Comparison of ENCODE assay signal across 22 cellular contexts in the genomic region with DNA sequence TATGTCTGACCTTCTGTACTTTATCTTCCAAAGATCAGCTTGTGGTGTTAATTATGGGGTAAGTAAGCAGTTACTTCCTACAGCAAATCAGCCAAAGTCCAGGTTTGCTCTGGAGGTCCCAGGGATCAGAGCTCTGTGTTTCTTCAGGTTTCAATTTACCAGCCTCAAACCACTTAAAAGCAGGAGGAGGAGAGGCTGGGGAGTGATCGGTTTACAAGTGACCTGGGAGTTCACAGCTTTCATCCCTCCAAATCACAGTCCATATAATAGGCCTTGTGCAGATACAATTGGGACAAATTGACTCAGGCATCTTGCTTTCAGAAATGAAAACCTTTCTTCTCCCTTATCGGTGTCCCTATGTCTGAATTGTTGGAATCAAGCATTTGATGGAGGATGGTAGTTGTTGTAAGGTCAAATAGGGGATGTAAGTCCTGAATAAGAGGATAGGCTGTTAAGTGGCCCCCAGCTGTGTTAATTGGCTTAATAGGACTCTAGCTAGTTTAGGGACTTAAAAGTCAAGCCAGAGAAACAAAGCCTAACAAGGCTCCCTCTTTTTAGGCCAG.
DNase-seq lines count a peak whose midpoint lies in the region; ATAC-seq and TF ChIP-seq lines count a peak whose summit lies in the region.
"Had no signal": no experiment of that assay in that cellular context is flagged by ENCODE, and none has a peak within 500 bp of the region (broad histone marks: within the 10 kb centered on the region; RNA-seq: fewer than 3 reads in every experiment).

No MANE protein-coding gene starts in this region.

- H3K27ac ChIP-seq in WERI-Rb-1 (no peak overlapping the region), upper lobe of left lung (no peak overlapping the region)
- H3K27ac ChIP-seq: A549, dorsolateral prefrontal cortex, epithelial cell of prostate, left ventricle myocardium inferior, vagina had no signal

- peaks cover 2% of the 10 kb centered on the region for H3K9me3 ChIP-seq in WERI-Rb-1 (ENCODE audit: severe bottlenecking)
- H3K9me3 ChIP-seq in upper lobe of left lung, result no peaks in the 10 kb centered on the region
- H3K9me3 ChIP-seq: A549, HAP-1, left ventricle myocardium inferior, vagina had no signal

- H3K36me3 ChIP-seq in WERI-Rb-1, result no peaks in the 10 kb centered on the region
- no peaks in the 10 kb centered on the region for H3K36me3 ChIP-seq in upper lobe of left lung
- H3K36me3 ChIP-seq: HAP-1, left ventricle myocardium inferior, vagina had no signal

- no peak for ATAC-seq in HG02885 (IDR thresholded peaks at IDR 0.05; ENCODE audit: poor library complexity, unreplicated experiment)
- ATAC-seq in HG02938 (IDR thresholded peaks at IDR 0.05; ENCODE audit: unreplicated experiment), result no peak
- ATAC-seq in upper lobe of left lung (ENCODE audit: low FRiP score in 2 of 2), result no peak
- ATAC-seq: A549 had no signal

- no peaks in the 10 kb centered on the region for H3K36me3 Mint-ChIP-seq in mesothelial cell of epicardium

- WGBS in upper lobe of left lung, 2 donors, result 68 to 75% methylated on average over 2 of the region's 2 CpGs

- TF ChIP-seq POLR2A in upper lobe of left lung (IDR thresholded peaks at IDR 0.05), result no peak

- peak; percentile 3 for DNase-seq in NCI-H2171 treated with DMSO at 0.1 percent for 48 hours (lab: John Stamatoyannopoulos, UW)
- no peak for DNase-seq in NCI-H2171 (lab: John Stamatoyannopoulos, UW)
- DNase-seq in NCI-H146 treated with DMSO at 0.1 percent for 48 hours (lab: John Stamatoyannopoulos, UW; ENCODE audit: unreplicated experiment), result peak; percentile 6
- peak; percentile 14 for DNase-seq in WERI-Rb-1
- DNase-seq in mesothelial cell of epicardium (ENCODE audit: low spot score in 2 of 2, unreplicated experiment in 2 of 2), result no peak
- DNase-seq in upper lobe of left lung, result no peak
- DNase-seq: activated gamma-delta T cell treated with Interleukin-2 at 50 U/mL for 16 hours; amygdala; C1 segment of cervical spinal cord; central memory CD4-positive, alpha-beta T cell; dorsolateral prefrontal cortex; foreskin melanocyte; left ventricle myocardium inferior; NCI-H2107; nucleus accumbens; stimulated activated CD8-positive, alpha-beta memory T cell treated with anti-CD3 and anti-CD28 coated beads, Interleukin-4, amount 100 ng/mL, for 48 hours had no signal

- peaks cover 9% of the 10 kb centered on the region for H3K4me1 Mint-ChIP-seq in mesothelial cell of epicardium

- H3K4me3 ChIP-seq in WERI-Rb-1 (ENCODE audit: low read depth, low read length) (no peak overlapping the region), upper lobe of left lung (no peak overlapping the region)
- H3K4me3 ChIP-seq: A549, dorsolateral prefrontal cortex, HAP-1, left ventricle myocardium inferior, vagina had no signal

- no peak for TF ChIP-seq CTCF in WERI-Rb-1 (IDR thresholded peaks at IDR 0.05; ENCODE audit: low read depth, low read length)
- no peak for TF ChIP-seq CTCF in mesothelial cell of epicardium (IDR thresholded peaks at IDR 0.05; ENCODE audit: unreplicated experiment)
- no peak for TF ChIP-seq CTCF in upper lobe of left lung (IDR thresholded peaks at IDR 0.05)

- H3K9me3 Mint-ChIP-seq in mesothelial cell of epicardium, result no peaks in the 10 kb centered on the region

- H3K27me3 Mint-ChIP-seq in mesothelial cell of epicardium (ENCODE audit: low read depth), result peaks cover 7% of the 10 kb centered on the region

- H3K4me1 ChIP-seq in upper lobe of left lung, result peaks cover 0 to 3% (median 0%) of the 10 kb centered on the region in 4 donors
- H3K4me1 ChIP-seq: A549, HAP-1, left ventricle myocardium inferior, vagina had no signal

- peak overlapping the region; percentile 17 for H3K27ac Mint-ChIP-seq in mesothelial cell of epicardium

- no peak for TF ChIP-seq EP300 in upper lobe of left lung (IDR thresholded peaks at IDR 0.05)

- H3K4me3 Mint-ChIP-seq in mesothelial cell of epicardium, result no peak overlapping the region

- peaks cover 52% of the 10 kb centered on the region for H3K27me3 ChIP-seq in WERI-Rb-1 (ENCODE audit: insufficient read depth, low read depth, severe bottlenecking)
- no peaks in the 10 kb centered on the region for H3K27me3 ChIP-seq in upper lobe of left lung
- H3K27me3 ChIP-seq: dorsolateral prefrontal cortex, vagina had no signal

Comparison
In these comparisons a context has a peak if more than half of its experiments do, and no peak if none do; other contexts are left out.
1. DNase-seq: peak in NCI-H2171 treated with DMSO at 0.1 percent for 48 hours (single experiment), NCI-H146 treated with DMSO at 0.1 percent for 48 hours (single experiment) and WERI-Rb-1 (single experiment); none in NCI-H2171 (single experiment), mesothelial cell of epicardium (0 of 2) and upper lobe of left lung (0 of 2).